8 cellular contexts compared by ENCODE assay signal in the genomic region with DNA sequence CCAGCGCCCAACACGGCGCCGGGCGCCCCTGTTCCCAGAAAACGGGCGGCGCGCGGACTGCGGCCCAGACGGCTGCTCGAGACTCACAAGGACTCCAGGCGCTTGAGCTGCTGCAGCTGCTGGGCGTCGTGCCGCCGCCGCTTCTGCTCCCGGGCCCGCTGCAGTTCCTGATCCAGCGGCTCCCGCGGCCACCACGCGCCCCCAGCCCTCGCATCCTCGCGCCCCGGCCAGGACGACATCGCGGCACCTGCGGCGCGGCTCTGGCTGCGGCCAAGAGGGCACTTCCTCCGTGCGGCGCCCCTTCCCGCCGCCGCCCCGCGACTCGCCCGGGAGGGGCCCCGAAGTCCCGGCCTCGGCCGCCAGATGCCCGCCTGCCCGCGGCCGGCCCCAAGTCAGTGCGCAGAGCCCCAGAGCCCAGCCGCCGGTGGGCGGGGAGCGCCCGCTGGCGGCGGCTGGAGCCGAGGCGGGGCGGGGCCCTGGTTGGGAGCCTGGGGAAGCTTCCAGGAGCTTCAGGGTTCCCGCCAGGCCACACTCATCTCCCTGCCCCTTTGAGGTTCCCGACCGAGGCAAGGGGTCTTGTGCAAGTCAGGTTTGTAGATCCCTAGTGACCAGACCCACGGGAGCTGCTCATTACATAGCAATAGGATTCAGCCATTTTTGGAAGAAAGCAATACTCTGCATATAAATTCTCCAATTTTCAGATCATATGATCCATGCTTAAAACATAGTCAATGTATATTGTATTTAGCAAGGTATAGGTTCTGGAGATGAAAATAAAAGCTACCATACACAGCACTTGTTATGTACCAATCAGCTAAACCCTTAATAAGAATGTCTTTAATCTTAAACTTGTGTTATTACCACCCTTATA.
DNase-seq lines count a peak whose midpoint lies in the region; ATAC-seq and TF ChIP-seq lines count a peak whose summit lies in the region.

No MANE protein-coding gene starts in this region.

- peak; percentile 47 for TF ChIP-seq CTCF in choroid plexus epithelial cell (conservative IDR thresholded peaks at IDR 0.05; ENCODE audit: low read depth, low read length)

- peak; percentile 89 for DNase-seq in AG08395 (ENCODE audit: low spot score)
- DNase-seq in NCI-H2227 (lab: John Stamatoyannopoulos, UW; ENCODE audit: unreplicated experiment), result peak; percentile 85
- peak; percentile 72 for DNase-seq in activated CD4-positive, CD25-positive, alpha-beta regulatory T cell treated with anti-CD3 and anti-CD28 coated beads, Interleukin-2, amount 50 U/mL, for 72 hours
- peak; percentile 71 for DNase-seq in choroid plexus epithelial cell (ENCODE audit: low read depth)
- DNase-seq in kidney tubule cell (ENCODE audit: low spot score), result peak; percentile 85
- peak; percentile 40 to 41 for DNase-seq in stimulated activated CD4-positive, alpha-beta T cell treated with anti-CD3 and anti-CD28 coated beads, Interleukin-1b, Interleukin-23, amount 100 ng/mL, for 1 hour (ENCODE audit: low read depth in 2 of 2)

- peak; percentile 72 for ATAC-seq in GM18520 (IDR thresholded peaks at IDR 0.05; ENCODE audit: unreplicated experiment)
- ATAC-seq in HG03064 (IDR thresholded peaks at IDR 0.05; ENCODE audit: low read depth, unreplicated experiment), result peak; percentile 89

- peak overlapping the region; percentile 79 for H3K4me3 ChIP-seq in choroid plexus epithelial cell (ENCODE audit: low read depth, low read length)

Comparison
In these comparisons a context has a peak if more than half of its experiments do, and no peak if none do; other contexts are left out.
1. Peak in every context shown above with its lines: DNase-seq, ATAC-seq and H3K4me3 ChIP-seq.